ENCODE assay signal across 15 cellular contexts in genomic region chr12:76220980-76221379, GRCh38.
"Had no signal": no experiment of that assay in that cellular context is flagged by ENCODE, and none has a peak within 500 bp of the region (broad histone marks: within the 10 kb centered on the region; RNA-seq: fewer than 3 reads in every experiment).

No MANE protein-coding gene starts in this region.

- H3K27ac Mint-ChIP-seq: activated CD4-positive, alpha-beta T cell treated with anti-CD3 and anti-CD28 coated beads for 36 hours; activated naive CD8-positive, alpha-beta T cell; effector memory CD8-positive, alpha-beta T cell; immature natural killer cell; progenitor cell of endocrine pancreas; T-helper 2 cell treated with Interferon-gamma antibody and Interleukin-4, amounts not matched to agents 5 μg/mL and 100 μg/mL, for 36 hours had no signal

- H3K9me3 Mint-ChIP-seq: effector memory CD8-positive, alpha-beta T cell; immature natural killer cell; T-helper 2 cell treated with Interferon-gamma antibody and Interleukin-4, amounts not matched to agents 5 μg/mL and 100 μg/mL, for 36 hours had no signal

- DNase-seq: activated CD4-positive, alpha-beta T cell treated with anti-CD3 and anti-CD28 coated beads for 36 hours; activated CD4-positive, alpha-beta T cell treated with anti-CD3 and anti-CD28 coated beads, Interleukin-2, amount 50 U/mL, for 48 hours; effector memory CD8-positive, alpha-beta T cell; gastrocnemius medialis; head of caudate nucleus; immature natural killer cell; left cardiac atrium; stimulated activated naive CD8-positive, alpha-beta T cell treated with anti-CD3 and anti-CD28 coated beads, Interleukin-15, Interleukin-2, amounts not matched to agents 100 U/mL and 50 U/mL, for 24 hours had no signal

- H3K4me3 ChIP-seq: gastrocnemius medialis, lung, right atrium auricular region, tibial nerve, vagina had no signal

- H3K4me1 ChIP-seq: gastrocnemius medialis, right atrium auricular region, tibial nerve, vagina had no signal

- H3K27me3 Mint-ChIP-seq: progenitor cell of endocrine pancreas had no signal

- H3K27ac ChIP-seq: gastrocnemius medialis, right atrium auricular region, tibial nerve, vagina had no signal

- H3K4me1 Mint-ChIP-seq: immature natural killer cell had no signal

- H3K27me3 ChIP-seq: gastrocnemius medialis, right atrium auricular region, tibial nerve, vagina had no signal

- ATAC-seq: activated CD4-positive, alpha-beta T cell treated with anti-CD3 and anti-CD28 coated beads for 36 hours; effector memory CD8-positive, alpha-beta T cell; gastrocnemius medialis; left cardiac atrium; stimulated activated naive CD8-positive, alpha-beta T cell treated with anti-CD3 and anti-CD28 coated beads, Interleukin-15, Interleukin-2, amounts not matched to agents 100 U/mL and 50 U/mL, for 24 hours had no signal

- H3K9me3 ChIP-seq: gastrocnemius medialis, right atrium auricular region, tibial nerve, vagina had no signal

- H3K4me3 Mint-ChIP-seq: activated CD4-positive, alpha-beta T cell treated with anti-CD3 and anti-CD28 coated beads for 36 hours; activated naive CD8-positive, alpha-beta T cell; effector memory CD8-positive, alpha-beta T cell; immature natural killer cell; T-helper 2 cell treated with Interferon-gamma antibody and Interleukin-4, amounts not matched to agents 5 μg/mL and 100 μg/mL, for 36 hours had no signal

- H3K36me3 ChIP-seq: gastrocnemius medialis, right atrium auricular region, tibial nerve, vagina had no signal
